27 cellular contexts compared by ENCODE assay signal in the genomic region with DNA sequence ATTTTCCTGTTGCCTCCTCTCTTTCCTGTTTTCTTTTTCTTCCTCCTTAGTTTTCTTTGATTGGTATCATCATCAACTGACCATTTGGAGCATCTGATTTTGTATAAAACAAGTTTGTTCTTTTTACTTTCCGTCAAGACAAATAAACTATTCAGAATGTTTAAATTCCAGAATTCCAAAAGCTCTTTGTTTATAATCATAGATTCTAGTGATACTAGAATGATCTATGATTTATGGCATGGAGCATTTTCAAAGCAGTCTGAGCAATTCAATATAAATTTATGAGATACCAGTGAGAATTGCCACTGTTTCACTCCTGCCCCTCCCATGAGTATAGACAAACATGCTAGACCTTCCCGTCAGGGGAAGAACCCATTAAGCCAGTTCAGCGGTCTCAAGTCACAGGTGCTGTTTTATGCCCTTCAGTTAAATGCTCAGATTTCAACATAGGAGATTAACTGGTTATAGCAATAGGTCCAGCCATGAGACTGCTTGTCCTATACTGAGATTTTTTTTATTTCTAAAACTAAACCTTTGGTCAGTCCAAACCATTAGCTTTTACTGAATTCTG.
DNase-seq lines count a peak whose midpoint lies in the region; TF ChIP-seq lines count a peak whose summit lies in the region.
"Had no signal": no experiment of that assay in that cellular context is flagged by ENCODE, and none has a peak within 500 bp of the region (broad histone marks: within the 10 kb centered on the region; RNA-seq: fewer than 3 reads in every experiment).

No MANE protein-coding gene starts in this region.

- H3K4me1 ChIP-seq in endocrine pancreas (ENCODE audit: control insufficient read depth, insufficient read depth, low read length): peaks cover 4% of the 10 kb centered on the region
- no peaks in the 10 kb centered on the region for H3K4me1 ChIP-seq in prostate gland (replicated peaks)
- H3K4me1 ChIP-seq: A549, BLaER1, Peyer's patch, sigmoid colon had no signal

- H3K36me3 ChIP-seq in endocrine pancreas (ENCODE audit: control insufficient read depth, insufficient read depth, low read length): no peaks in the 10 kb centered on the region
- H3K36me3 ChIP-seq in prostate gland: no peaks in the 10 kb centered on the region
- H3K36me3 ChIP-seq: BLaER1, gastrocnemius medialis, MG63, Peyer's patch, sigmoid colon had no signal

- peak in 2 of 3 experiments; percentile 45 to 75 for DNase-seq in NCI-H1417 (lab: John Stamatoyannopoulos, UW)
- no peak for DNase-seq in NCI-H1417 treated with DMSO at 0.1 percent for 48 hours (lab: John Stamatoyannopoulos, UW)
- peak; percentile 63 for DNase-seq in NCI-H446 treated with DMSO at 0.1 percent for 48 hours (lab: John Stamatoyannopoulos, UW)
- DNase-seq in prostate gland (ENCODE audit: low spot score): peak; percentile 23
- DNase-seq in ecto neural progenitor cell (ENCODE audit: low spot score): no peak
- no peak for DNase-seq in 8988T
- DNase-seq in inferior parietal cortex (ENCODE audit: extremely low spot score): no peak
- DNase-seq: activated CD4-positive, CD25-positive, alpha-beta regulatory T cell; activated CD8-positive, alpha-beta T cell treated with anti-CD3 and anti-CD28 coated beads for 36 hours; activated naive CD4-positive, alpha-beta T cell treated with anti-CD3 and anti-CD28 coated beads for 36 hours; activated T-cell treated with anti-CD3 and anti-CD28 coated beads, Interleukin-2, amount 50 U/mL, for 1 hour; caudate nucleus; dermis blood vessel endothelial cell; gastrocnemius medialis; GF-D8; MG63; natural killer cell; NCI-H2081 treated with DMSO at 0.1 percent for 48 hours; NK-92 treated with Interleukin-12 subunit alpha and Interleukin-12 subunit beta, amount 100 ng/mL, for 24 hours; Peyer's patch; sigmoid colon; SK-N-SH; T-helper 9 cell had no signal

- intact Hi-C loops in prostate gland (cut with DNase I): no loop called here

- H3K9me3 ChIP-seq in endocrine pancreas (ENCODE audit: control insufficient read depth, low read length): no peaks in the 10 kb centered on the region
- H3K9me3 ChIP-seq in prostate gland: no peaks in the 10 kb centered on the region
- H3K9me3 ChIP-seq: A549, BLaER1, gastrocnemius medialis, MG63, Peyer's patch, sigmoid colon, SK-N-SH had no signal

- H3K27me3 ChIP-seq in endocrine pancreas (ENCODE audit: control insufficient read depth, insufficient read depth, low read length) (no peaks in the 10 kb centered on the region), prostate gland (replicated peaks; ENCODE audit: insufficient read depth) (no peaks in the 10 kb centered on the region)
- H3K27me3 ChIP-seq: BLaER1, gastrocnemius medialis, MG63, Peyer's patch, sigmoid colon had no signal

- H3K4me3 ChIP-seq in endocrine pancreas (ENCODE audit: control insufficient read depth, insufficient read depth, low read length) (peak overlapping the region; percentile 47), prostate gland (no peak overlapping the region)
- H3K4me3 ChIP-seq: A549, BLaER1, MG63, Peyer's patch, sigmoid colon had no signal

- no peak overlapping the region for H3K9ac ChIP-seq in endocrine pancreas (ENCODE audit: control insufficient read depth, insufficient read depth, low read length)
- H3K9ac ChIP-seq: BLaER1, SK-N-SH had no signal

- H3K27ac ChIP-seq in prostate gland: no peak overlapping the region
- H3K27ac ChIP-seq: A549, BLaER1, gastrocnemius medialis, HL-60, Peyer's patch, sigmoid colon had no signal

- TF ChIP-seq CTCF in prostate gland (IDR thresholded peaks at IDR 0.05): no peak

- 19% methylated on average over 3 of the region's 3 CpGs for WGBS in prostate gland

- TF ChIP-seq POLR2A in prostate gland (IDR thresholded peaks at IDR 0.05): no peak

Comparison
In these comparisons a context has a peak if more than half of its experiments do, and no peak if none do; other contexts are left out.
1. DNase-seq: peak in NCI-H1417 (2 of 3), NCI-H446 treated with DMSO at 0.1 percent for 48 hours (single experiment) and prostate gland (single experiment); none in NCI-H1417 treated with DMSO at 0.1 percent for 48 hours (single experiment), ecto neural progenitor cell (single experiment), 8988T (single experiment) and inferior parietal cortex (single experiment).